Comparison of ENCODE assay signal across 8 cellular contexts in the genomic region with DNA sequence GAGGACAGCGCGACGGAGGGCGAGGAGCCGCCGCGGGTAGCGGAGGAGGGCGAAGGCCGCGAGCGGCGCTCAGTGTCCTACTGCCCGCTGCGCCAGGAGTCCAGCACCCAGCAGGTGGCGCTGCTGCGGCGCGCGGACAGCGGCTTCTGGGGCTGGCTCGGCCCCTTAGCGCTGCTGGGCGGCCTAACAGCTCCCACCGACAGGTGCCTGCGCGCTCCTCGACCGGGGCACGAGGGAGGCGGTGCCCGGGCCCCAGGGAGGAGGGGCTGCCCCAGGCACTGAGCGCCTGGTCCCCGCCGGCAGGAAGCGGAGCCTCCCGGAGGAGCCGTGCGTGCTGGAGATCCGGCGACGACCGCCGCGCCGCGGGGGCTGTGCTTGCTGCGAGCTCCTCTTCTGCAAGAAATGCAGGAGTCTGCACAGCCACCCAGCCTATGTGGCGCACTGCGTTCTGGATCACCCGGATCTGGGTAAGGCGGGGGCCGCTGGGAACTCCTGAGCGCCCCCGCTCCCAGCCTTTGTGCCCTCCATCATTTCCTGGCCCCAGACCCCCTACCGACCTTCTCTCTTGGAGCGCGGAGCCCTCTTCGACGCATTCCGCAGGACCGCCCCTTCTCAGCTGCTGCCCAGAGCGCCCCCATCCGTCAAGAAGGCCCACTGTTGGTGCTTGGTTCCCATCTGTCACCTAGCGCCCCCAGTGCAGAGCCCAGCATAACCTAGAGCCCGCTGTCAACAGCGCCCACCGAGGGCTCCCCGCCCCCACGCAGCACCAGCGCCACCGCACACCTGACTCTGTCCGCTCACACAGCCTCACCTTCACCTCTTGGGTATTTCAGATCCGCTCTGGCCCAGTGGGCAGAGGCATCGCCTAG.
DNase-seq lines count a peak whose midpoint lies in the region; ATAC-seq lines count a peak whose summit lies in the region.

No MANE protein-coding gene starts in this region.

- peak; percentile 94 for DNase-seq in ACHN
- DNase-seq in NCI-H2227 (lab: John Stamatoyannopoulos, UW; ENCODE audit: unreplicated experiment): peak; percentile 92
- peak; percentile 72 to 80 (median 76) for DNase-seq in activated CD4-positive, CD25-positive, alpha-beta regulatory T cell (lab: John Stamatoyannopoulos, UW)
- peak in 58 of 61 donors; percentile 20 to 90 (median 72) for DNase-seq in caudate nucleus (lab: John Stamatoyannopoulos, UW)
- DNase-seq in islet precursor cell: peak; percentile 99
- DNase-seq in stimulated activated CD4-positive, alpha-beta T cell treated with anti-CD3 and anti-CD28 coated beads, Interleukin-12 subunit alpha, Interleukin-12 subunit beta, amount 100 ng/mL, for 4 hours: peak; percentile 87

- ATAC-seq in GM18868 (IDR thresholded peaks at IDR 0.05; ENCODE audit: unreplicated experiment) (peak; percentile 82), HG03139 (IDR thresholded peaks at IDR 0.05; ENCODE audit: unreplicated experiment) (peak; percentile 79)

- H3K27ac ChIP-seq in caudate nucleus (ENCODE audit: low read depth, low read length): peak overlapping the region; percentile 52

- in situ Hi-C loops in ACHN (cut with HindIII; ENCODE audit: low pct_ligation_motif_present, low pct_unique_long_range_greater_than_20kb, low sequenced_read_pairs): no loop called here

Comparison
In these comparisons a context has a peak if more than half of its experiments do, and no peak if none do; other contexts are left out.
1. Peak in every context shown above with its lines: DNase-seq, ATAC-seq and H3K27ac ChIP-seq.